Comparison of ENCODE assay signal across 34 cellular contexts in the genomic region with DNA sequence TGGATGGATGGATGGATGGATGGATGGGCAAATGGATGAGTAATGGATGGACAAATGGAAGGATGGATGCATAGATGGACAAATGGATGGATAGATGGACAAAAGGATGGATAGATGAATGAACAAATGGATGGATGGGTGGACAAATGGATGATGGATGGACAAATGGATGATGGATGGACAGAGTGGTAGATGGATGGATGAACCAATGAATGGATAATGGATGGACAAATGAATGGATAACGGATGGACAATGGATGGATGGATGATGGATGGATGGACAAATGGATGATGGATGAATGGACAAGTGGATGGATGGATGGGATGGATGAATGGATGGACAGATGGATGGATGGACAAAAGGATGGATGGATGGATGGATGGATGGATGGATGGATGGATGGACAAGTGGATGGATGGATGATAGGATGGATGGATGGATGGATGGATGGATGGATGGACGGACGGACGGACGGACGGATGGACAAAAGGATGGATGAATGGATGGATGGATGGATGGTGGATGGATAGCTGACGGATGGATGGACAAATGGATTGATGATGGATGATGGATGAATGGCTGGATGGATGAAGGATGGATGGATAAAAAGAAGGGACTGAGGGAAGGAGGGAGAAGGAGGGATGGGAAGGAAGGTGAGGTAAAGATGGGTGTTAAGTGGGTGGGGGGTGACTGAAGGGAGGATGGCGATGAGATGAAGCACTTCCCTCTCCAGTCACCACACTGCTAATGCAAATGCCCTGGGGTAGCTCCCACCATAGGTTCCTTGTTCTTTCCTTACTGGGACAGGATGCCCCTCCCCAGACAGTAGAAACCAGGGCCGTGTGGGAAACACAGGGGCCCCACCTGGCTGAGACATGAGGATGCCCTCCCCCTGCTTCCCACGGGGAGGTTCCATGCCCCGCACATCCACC.
"Had no signal": no experiment of that assay in that cellular context is flagged by ENCODE, and none has a peak within 500 bp of the region (broad histone marks: within the 10 kb centered on the region; RNA-seq: fewer than 3 reads in every experiment).

No MANE protein-coding gene starts in this region.

- H3K36me3 Mint-ChIP-seq: activated naive CD8-positive, alpha-beta T cell had no signal

- H3K4me3 Mint-ChIP-seq: activated B cell treated with CpG ODN at 0.5 μM for 24 hours; activated CD8-positive, alpha-beta T cell treated with anti-CD3 and anti-CD28 coated beads for 36 hours; activated naive CD8-positive, alpha-beta T cell; activated T-cell treated with anti-CD3 and anti-CD28 coated beads, Interleukin-2, amount 50 U/mL, for 4 hours; activated T-helper 17 cell treated with anti-CD3 and anti-CD28 coated beads, Interleukin-2, amount 50 U/mL, for 72 hours; central memory CD8-positive, alpha-beta T cell; effector memory CD8-positive, alpha-beta T cell; T-helper 17 cell; T-helper 2 cell treated with Interferon-gamma antibody and Interleukin-4, amounts not matched to agents 5 μg/mL and 100 μg/mL, for 36 hours had no signal

- H3K9me3 ChIP-seq: esophagus muscularis mucosa, gastrocnemius medialis, heart left ventricle had no signal

- H3K4me3 ChIP-seq: esophagus muscularis mucosa, gastrocnemius medialis, heart left ventricle had no signal

- H3K27ac ChIP-seq: brain microvascular endothelial cell, esophagus muscularis mucosa, foreskin keratinocyte, gastrocnemius medialis, heart left ventricle, WERI-Rb-1 had no signal

- H3K4me1 Mint-ChIP-seq: activated T-helper 17 cell treated with anti-CD3 and anti-CD28 coated beads, Interleukin-2, amount 50 U/mL, for 72 hours had no signal

- H3K36me3 ChIP-seq: brain microvascular endothelial cell, gastrocnemius medialis, heart left ventricle had no signal

- FAIRE-seq: astrocyte, bronchial epithelial cell had no signal

- H3K4me1 ChIP-seq: foreskin keratinocyte, gastrocnemius medialis had no signal

- ATAC-seq: activated CD4-positive, CD25-positive, alpha-beta regulatory T cell treated with anti-CD3 and anti-CD28 coated beads, Interleukin-2, amount 50 U/mL, for 24 hours; activated CD8-positive, alpha-beta T cell treated with anti-CD3 and anti-CD28 coated beads for 36 hours; activated T-cell treated with anti-CD3 and anti-CD28 coated beads, Interleukin-2, amount 50 U/mL, for 4 hours; activated T-helper 17 cell treated with anti-CD3 and anti-CD28 coated beads, Interleukin-2, amount 50 U/mL, for 72 hours; effector memory CD8-positive, alpha-beta T cell; foreskin keratinocyte; gastrocnemius medialis; heart left ventricle; T-helper 17 cell had no signal

- DNase-seq: activated B cell treated with CpG ODN at 0.5 μM for 24 hours; activated CD4-positive, alpha-beta T cell treated with anti-CD3 and anti-CD28 coated beads for 48 hours; activated CD4-positive, alpha-beta T cell treated with anti-CD3 and anti-CD28 coated beads, Interleukin-2, amount 50 U/mL, for 1 hour; activated CD4-positive, alpha-beta T cell treated with anti-CD3 and anti-CD28 coated beads, Interleukin-2, amount 50 U/mL, for 48 hours; activated CD8-positive, alpha-beta memory T cell treated with anti-CD3 and anti-CD28 coated beads for 24 hours; activated CD8-positive, alpha-beta T cell treated with anti-CD3 and anti-CD28 coated beads for 36 hours; activated effector memory CD4-positive, alpha-beta T cell treated with Interleukin-2 at 50 U/mL for 16 hours; activated gamma-delta T cell treated with Interleukin-2 at 50 U/mL for 16 hours; activated naive CD4-positive, alpha-beta T cell treated with anti-CD3 and anti-CD28 coated beads, Interleukin-2, amount 50 U/mL, for 16 hours; activated naive CD4-positive, alpha-beta T cell treated with Interleukin-2 at 50 U/mL for 16 hours; activated T-cell treated with anti-CD3 and anti-CD28 coated beads, Interleukin-2, amount 50 U/mL, for 4 hours; amniotic stem cell; anterior cingulate cortex; brain microvascular endothelial cell; cortex of kidney; dermis blood vessel endothelial cell; effector CD4-positive, alpha-beta T cell; effector memory CD8-positive, alpha-beta T cell; erythroblast; foreskin keratinocyte; gastrocnemius medialis; glutamatergic neuron; heart left ventricle; T-helper 17 cell; T1000; WERI-Rb-1 had no signal

- H3K27ac Mint-ChIP-seq: activated B cell treated with CpG ODN at 0.5 μM for 24 hours; activated CD8-positive, alpha-beta T cell treated with anti-CD3 and anti-CD28 coated beads for 36 hours; activated naive CD8-positive, alpha-beta T cell; activated T-helper 17 cell treated with anti-CD3 and anti-CD28 coated beads, Interleukin-2, amount 50 U/mL, for 72 hours; effector memory CD8-positive, alpha-beta T cell; T-helper 17 cell; T-helper 2 cell treated with Interferon-gamma antibody and Interleukin-4, amounts not matched to agents 5 μg/mL and 100 μg/mL, for 36 hours had no signal

- H3K9me3 Mint-ChIP-seq: activated B cell treated with CpG ODN at 0.5 μM for 24 hours; activated CD8-positive, alpha-beta T cell treated with anti-CD3 and anti-CD28 coated beads for 36 hours; activated T-cell treated with anti-CD3 and anti-CD28 coated beads, Interleukin-2, amount 50 U/mL, for 4 hours; activated T-helper 17 cell treated with anti-CD3 and anti-CD28 coated beads, Interleukin-2, amount 50 U/mL, for 72 hours; central memory CD8-positive, alpha-beta T cell; effector memory CD8-positive, alpha-beta T cell; T-helper 2 cell treated with Interferon-gamma antibody and Interleukin-4, amounts not matched to agents 5 μg/mL and 100 μg/mL, for 36 hours had no signal
